ENCODE assay signal across 9 cellular contexts in genomic region chr20:35568645-35569044, GRCh38. TPM values are rescaled to one million over a fixed set of nuclear protein-coding genes. Genes with fewer than 3 reads are reported as not detected.
DNase-seq lines count a peak whose midpoint lies in the region; ATAC-seq, FAIRE-seq and TF ChIP-seq lines count a peak whose summit lies in the region.
"Had no signal": no experiment of that assay in that cellular context is flagged by ENCODE, and none has a peak within 500 bp of the region (broad histone marks: within the 10 kb centered on the region; RNA-seq: fewer than 3 reads in every experiment).

No MANE protein-coding gene starts in this region.

- H3K9me3 ChIP-seq in A549, result peaks cover 15% of the 10 kb centered on the region; the same call in 2 of the 3 replicates
- H3K9me3 ChIP-seq in OCI-LY1 (ENCODE audit: low read length), result no peaks in the 10 kb centered on the region

- H3K4me2 ChIP-seq in A549, result no peak overlapping the region
- H3K4me2 ChIP-seq in OCI-LY1 (ENCODE audit: low read length), result no peak overlapping the region

- no peaks in the 10 kb centered on the region for H3K4me1 ChIP-seq in A549
- H3K4me1 ChIP-seq in OCI-LY1 (ENCODE audit: insufficient read depth, low read length, severe bottlenecking), result no peaks in the 10 kb centered on the region

- H2AFZ ChIP-seq in OCI-LY1 (ENCODE audit: low read length), result no peak overlapping the region

- no peak for TF ChIP-seq EP300 in A549 (IDR thresholded peaks at IDR 0.05)

- no peak overlapping the region for H3K9ac ChIP-seq in OCI-LY1 (ENCODE audit: low read length)

- no peaks in the 10 kb centered on the region for H3F3A ChIP-seq in OCI-LY1 (ENCODE audit: insufficient read depth, low read length)

- POLR2A ChIA-PET in A549 (lab: Yijun Ruan, JAX), result no interaction called here

- no peak for TF ChIP-seq POLR2A in A549 (IDR thresholded peaks at IDR 0.05; ENCODE audit: low read length)

- H3K4me3 ChIP-seq in A549 (no peak overlapping the region), OCI-LY1 (ENCODE audit: low read depth, low read length, poor library complexity, severe bottlenecking) (no peak overlapping the region), fibroblast of mammary gland (ENCODE audit: control insufficient read depth, low read depth, low read length) (no peak overlapping the region)

- TF ChIP-seq RAD21 in A549 (conservative IDR thresholded peaks at IDR 0.05 in 1 of 2, IDR thresholded peaks at IDR 0.05 in 1 of 2), result peak in 1 of 2 experiments; percentile 30; a peak in 1 of 5 replicates

- CTCF ChIA-PET in A549 (lab: Yijun Ruan, JAX), result interaction anchor here (0.6 to 2.0 kb wide), 3 partner anchors 64 to 803 kb away, joined by 3 to 5 read pairs (median 3); no protein-coding TSS in a partner anchor

- intact Hi-C loops in Right ventricle myocardium inferior (cut with DNase I), result no loop called here

- no peaks in the 10 kb centered on the region for H3K9me2 ChIP-seq in OCI-LY1 (ENCODE audit: low read depth, low read length)

- H3K27ac ChIP-seq in A549 (no peak overlapping the region), OCI-LY1 (ENCODE audit: low read depth, low read length, poor library complexity, severe bottlenecking) (no peak overlapping the region)

- TF ChIP-seq CTCF in A549 (IDR thresholded peaks at IDR 0.05) (peak; percentile 11; the same call in 1 of the 3 replicates), OCI-LY1 (IDR thresholded peaks at IDR 0.05; ENCODE audit: low read length) (peak; percentile 47; the same call in 1 of the 2 replicates), fibroblast of mammary gland (conservative IDR thresholded peaks at IDR 0.05; ENCODE audit: control insufficient read depth, insufficient read depth, low read depth, low read length) (peak; percentile 25)

- 21% methylated on average over 2 of the region's 2 CpGs for WGBS in A549 (ENCODE audit: missing lambda C conversion rate)

- H4K20me1 ChIP-seq in OCI-LY1 (ENCODE audit: insufficient read depth, low read length), result no peaks in the 10 kb centered on the region

- FAIRE-seq in A549 (lab: Jason Lieb, UNC), result no peak
- FAIRE-seq: colon had no signal

- no peaks in the 10 kb centered on the region; the same call in 1 of the 2 replicates for H3K36me3 ChIP-seq in OCI-LY1 (ENCODE audit: insufficient read depth, low read length)

- no peaks in the 10 kb centered on the region for H3K79me2 ChIP-seq in OCI-LY1 (ENCODE audit: insufficient read depth, low read length)

- peak; percentile 46 to 55 for DNase-seq in A549 (ENCODE audit: low read depth in 1 of 2, low spot score in 1 of 2)
- DNase-seq in GF-D8 (lab: John Stamatoyannopoulos, UW), result peak; percentile 8
- no peak for DNase-seq in fibroblast of mammary gland (ENCODE audit: low read depth)
- no peak for DNase-seq in Right ventricle myocardium inferior (ENCODE audit: missing footprints)

- peak; percentile 83 to 94; a peak in 5 of 6 replicates for ATAC-seq in A549
- no peak for ATAC-seq in HG03378 (IDR thresholded peaks at IDR 0.05; ENCODE audit: unreplicated experiment)
- ATAC-seq in HG02623 (IDR thresholded peaks at IDR 0.05; ENCODE audit: unreplicated experiment), result no peak
- ATAC-seq in Right ventricle myocardium inferior, result no peak
- ATAC-seq in GM21390 (IDR thresholded peaks at IDR 0.05; ENCODE audit: unreplicated experiment), result no peak

- H3K27me3 ChIP-seq in OCI-LY1 (ENCODE audit: insufficient read depth, low read length), result no peaks in the 10 kb centered on the region

TF ChIP-seq in A549, 52 proteins besides CTCF, POLR2A, EP300 and RAD21:
- TF ChIP-seq RARB (CRISPR knock-in tag; IDR thresholded peaks at IDR 0.05) (no peak), SMC3 (IDR thresholded peaks at IDR 0.05) (no peak), NFE2L2 (conservative IDR thresholded peaks at IDR 0.05; ENCODE audit: low read length) (no peak), MAFK (IDR thresholded peaks at IDR 0.05; ENCODE audit: partially characterized antibody) (no peak), RFX5 (IDR thresholded peaks at IDR 0.05) (no peak), CEBPB (IDR thresholded peaks at IDR 0.05) (no peak), ZSCAN20 (CRISPR knock-in tag; IDR thresholded peaks at IDR 0.05) (no peak), MAX (IDR thresholded peaks at IDR 0.05) (no peak), KDM1A (IDR thresholded peaks at IDR 0.05; ENCODE audit: low read depth) (no peak), MAZ (IDR thresholded peaks at IDR 0.05; ENCODE audit: borderline replicate concordance, low read depth, low read length) (no peak), TP53 (CRISPR knock-in tag; IDR thresholded peaks at IDR 0.05) (no peak), HOXB5 (CRISPR knock-in tag; IDR thresholded peaks at IDR 0.05) (no peak), HDAC2 (IDR thresholded peaks at IDR 0.05) (no peak), FOXS1 (CRISPR knock-in tag; IDR thresholded peaks at IDR 0.05) (no peak), FOSB (CRISPR knock-in tag; IDR thresholded peaks at IDR 0.05) (no peak)

RNA-seq across cellular contexts. Expression of gene ERGIC3, which starts 26.8 kb away (rescaled TPM):
- 343 and 379 TPM in 2 replicates for polyA plus RNA-seq in A549 (2011; rRNA removed)
- polyA plus RNA-seq in A549 (2012; cell fraction: cytosol; rRNA removed), result 344 and 384 TPM in 2 replicates
- polyA plus RNA-seq in A549 (2012; cell fraction: nucleus; rRNA removed), result 391 and 438 TPM in 2 replicates
- polyA plus RNA-seq in A549 (2017; fragmentation: RNase III; extraction: RNeasy Plus Mini Kit Qiagen cat#74134 plus additional on column Dnase treatment), result 228 to 252 TPM (median 239 TPM) in 3 replicates
- 249 and 328 TPM in 2 replicates for polyA minus RNA-seq in A549 (2011; rRNA and poly(A)+ RNA removed)
- 94.8 TPM for total RNA-seq in Right ventricle myocardium inferior

RNA-seq across cellular contexts. Expression of gene C20orf173, which starts 39.2 kb away (rescaled TPM):
- polyA plus RNA-seq in A549 (2011; rRNA removed), result not detected in 2 replicates
- polyA plus RNA-seq in A549 (2012; cell fraction: cytosol; rRNA removed), result not detected in 2 replicates
- not detected in 2 replicates for polyA plus RNA-seq in A549 (2012; cell fraction: nucleus; rRNA removed)
- polyA plus RNA-seq in A549 (2017; fragmentation: RNase III; extraction: RNeasy Plus Mini Kit Qiagen cat#74134 plus additional on column Dnase treatment), result not detected in 3 replicates
- not detected in 2 replicates for polyA minus RNA-seq in A549 (2011; rRNA and poly(A)+ RNA removed)
- total RNA-seq in Right ventricle myocardium inferior, result not detected

RNA-seq across cellular contexts. Expression of gene SPAG4, which starts 47.0 kb away (rescaled TPM):
- polyA plus RNA-seq in A549 (2011; rRNA removed) (5.0 and 7.9 TPM in 2 replicates), A549 (2017; fragmentation: RNase III; extraction: RNeasy Plus Mini Kit Qiagen cat#74134 plus additional on column Dnase treatment) (2.6 to 4.6 TPM (median 4.4 TPM) in 3 replicates)
- 4.4 TPM in 2 replicates for polyA plus RNA-seq in A549 (2012; cell fraction: cytosol; rRNA removed)
- polyA plus RNA-seq in A549 (2012; cell fraction: nucleus; rRNA removed), result 13.1 and 16.5 TPM in 2 replicates
- 3.2 and 7.2 TPM in 2 replicates for polyA minus RNA-seq in A549 (2011; rRNA and poly(A)+ RNA removed)
- 1.6 TPM for total RNA-seq in Right ventricle myocardium inferior

Comparison
In these comparisons a context has a peak if more than half of its experiments do, and no peak if none do; other contexts are left out.
1. ATAC-seq: peak in A549 (2 of 2); none in HG03378 (single experiment), HG02623 (single experiment), Right ventricle myocardium inferior (single experiment) and GM21390 (single experiment).
2. DNase-seq: peak in A549 (2 of 2) and GF-D8 (single experiment); none in fibroblast of mammary gland (single experiment) and Right ventricle myocardium inferior (single experiment).
3. Peak in every context shown above with its lines, with median percentiles within 50 percentile points of each other: CTCF ChIP-seq.